In genomic region chr5:139404484-139404840, GRCh38 we compare ENCODE assay signal across 8 cellular contexts. TPM values are rescaled to one million over a fixed set of nuclear protein-coding genes. Genes with fewer than 3 reads are reported as not detected.
DNase-seq lines count a peak whose midpoint lies in the region; ATAC-seq and TF ChIP-seq lines count a peak whose summit lies in the region.

No MANE protein-coding gene starts in this region.

- H3K4me1 ChIP-seq in MM.1S (ENCODE audit: low read length) (peaks cover 28% of the 10 kb centered on the region), ectodermal cell (ENCODE audit: control insufficient read depth, insufficient read depth, low read length) (peaks cover 8% of the 10 kb centered on the region), neuron (ENCODE audit: insufficient read depth, low read length) (peaks cover 13% of the 10 kb centered on the region)

- H3K27ac ChIP-seq in CD4-positive, alpha-beta T cell (ENCODE audit: low read depth, low read length), result peak overlapping the region; percentile 74
- H3K27ac ChIP-seq in MM.1S (ENCODE audit: low read length), result peak overlapping the region; percentile 96
- peak overlapping the region; percentile 84 for H3K27ac ChIP-seq in ectodermal cell (ENCODE audit: insufficient read depth, low read depth, low read length, poor library complexity, severe bottlenecking)

- H2AFZ ChIP-seq in MM.1S (ENCODE audit: low read length) (peak overlapping the region; percentile 54), neuron (ENCODE audit: low read depth, low read length) (peak overlapping the region; percentile 79)

- no peaks in the 10 kb centered on the region for H4K20me1 ChIP-seq in MM.1S (ENCODE audit: insufficient read depth, low read length)

- H3K4me2 ChIP-seq in MM.1S (ENCODE audit: low read depth, low read length), result peak overlapping the region; percentile 98

- no peaks in the 10 kb centered on the region for H3K27me3 ChIP-seq in CD4-positive, alpha-beta T cell (ENCODE audit: control insufficient read depth, insufficient read depth, low read length)
- no peaks in the 10 kb centered on the region for H3K27me3 ChIP-seq in MM.1S (replicated peaks; ENCODE audit: insufficient read depth, low read length)
- no peaks in the 10 kb centered on the region for H3K27me3 ChIP-seq in ectodermal cell (ENCODE audit: control insufficient read depth, insufficient read depth, low read length, poor library complexity, severe bottlenecking)
- no peaks in the 10 kb centered on the region for H3K27me3 ChIP-seq in neuron (ENCODE audit: insufficient read depth, low read length)

- DNase-seq in CD4-positive, alpha-beta T cell, result no peak
- DNase-seq in MM.1S, result no peak
- DNase-seq in NK-92 treated with Interleukin-12 subunit alpha and Interleukin-12 subunit beta, amount 100 ng/mL, for 24 hours (lab: John Stamatoyannopoulos, UW), result no peak
- DNase-seq in NCI-H187 (lab: John Stamatoyannopoulos, UW), result no peak
- DNase-seq in inferior parietal cortex (ENCODE audit: extremely low spot score), result no peak
- no peak for DNase-seq in MV-4-11 (lab: John Stamatoyannopoulos, UW)

- H3K36me3 ChIP-seq in MM.1S (replicated peaks; ENCODE audit: insufficient read depth, low read length) (no peaks in the 10 kb centered on the region), ectodermal cell (ENCODE audit: control insufficient read depth, insufficient read depth, low read length) (no peaks in the 10 kb centered on the region), neuron (ENCODE audit: insufficient read depth, low read length) (peaks cover 8% of the 10 kb centered on the region)

- H3K9me3 ChIP-seq in CD4-positive, alpha-beta T cell (ENCODE audit: control insufficient read depth, low read length), result no peaks in the 10 kb centered on the region
- H3K9me3 ChIP-seq in MM.1S (replicated peaks; ENCODE audit: insufficient read depth, low read length) (no peaks in the 10 kb centered on the region), ectodermal cell (ENCODE audit: control insufficient read depth, low read length) (no peaks in the 10 kb centered on the region), neuron (ENCODE audit: low read length) (no peaks in the 10 kb centered on the region)

- ATAC-seq in CD4-positive, alpha-beta T cell (ENCODE audit: poor library complexity), result no peak

- H3K4me3 Mint-ChIP-seq in CD4-positive, alpha-beta T cell, result peak overlapping the region; percentile 92

- H3K79me2 ChIP-seq in MM.1S (ENCODE audit: low read length), result peaks cover 8% of the 10 kb centered on the region; the same call in 1 of the 2 replicates

- H3K36me3 Mint-ChIP-seq in CD4-positive, alpha-beta T cell (ENCODE audit: low read depth), result peaks cover 5% of the 10 kb centered on the region

- no peaks in the 10 kb centered on the region for H3K27me3 Mint-ChIP-seq in CD4-positive, alpha-beta T cell

- no peak for TF ChIP-seq CTCF in CD4-positive, alpha-beta T cell (IDR thresholded peaks at IDR 0.05)
- TF ChIP-seq CTCF in MM.1S (IDR thresholded peaks at IDR 0.05; ENCODE audit: low read length), result no peak

- 74 to 80% methylated on average over 5 of the region's 5 CpGs for WGBS in ectodermal cell, 2 experiments

- H3K9ac ChIP-seq in MM.1S (ENCODE audit: low read length), result peak overlapping the region; percentile 84

- H3K9me2 ChIP-seq in MM.1S (replicated peaks; ENCODE audit: insufficient read depth, low read length), result no peaks in the 10 kb centered on the region

- POLR2A ChIA-PET in CD4-positive, alpha-beta T cell (lab: Charles Lee), result interaction anchor here (0.8 to 3.0 kb wide), 16 partner anchors 10 to 206 kb away, joined by 3 to 29 read pairs (median 5); partner anchors contain the start of genes DNAJC18, MATR3, MZB1 and PAIP2

- CTCF ChIA-PET in CD4-positive, alpha-beta T cell (lab: Charles Lee), result interaction anchor here (0.7 to 2.7 kb wide), 5 partner anchors 10 to 63 kb away, joined by 3 to 14 read pairs (median 8); partner anchors contain the start of gene PAIP2

- H3F3A ChIP-seq in MM.1S (ENCODE audit: insufficient read depth, low read length), result peaks cover 15% of the 10 kb centered on the region

- peaks cover 35% of the 10 kb centered on the region for H3K4me1 Mint-ChIP-seq in CD4-positive, alpha-beta T cell (ENCODE audit: low read depth)

- intact Hi-C loops in CD4-positive, alpha-beta T cell (cut with DNase I, micrococcal nuclease), result loop anchor here in 1 of 2 experiments (2.0 to 10.0 kb wide), 8 partner anchors 34 to 1070 kb away; partner anchors contain the start of genes CDC25C, CYSTM1, DNAJC18 and EGR1

- peak overlapping the region; percentile 73 for H3K4me3 ChIP-seq in MM.1S (ENCODE audit: low read length)
- H3K4me3 ChIP-seq in ectodermal cell (ENCODE audit: insufficient read depth, low read depth, low read length), result peak overlapping the region; percentile 45
- H3K4me3 ChIP-seq in neuron (ENCODE audit: low read length), result peak overlapping the region; percentile 57

- no peaks in the 10 kb centered on the region for H3K9me3 Mint-ChIP-seq in CD4-positive, alpha-beta T cell

- peak overlapping the region; percentile 94 for H3K27ac Mint-ChIP-seq in CD4-positive, alpha-beta T cell

RNA-seq across cellular contexts. Expression of gene SPATA24, which starts 0.6 kb away (rescaled TPM):
- 1 to 10 TPM; 3.0 to 3.9 TPM for total RNA-seq in CD4-positive, alpha-beta T cell
- 14.1 TPM for polyA plus RNA-seq in ectodermal cell (2013, experiment 1 of 4)
- polyA plus RNA-seq in ectodermal cell (2013, experiment 2 of 4), result 15.4 TPM
- 11.2 TPM for polyA plus RNA-seq in ectodermal cell (2013, experiment 3 of 4)
- polyA plus RNA-seq in ectodermal cell (2013, experiment 4 of 4), result 14.8 TPM

RNA-seq across cellular contexts. Expression of gene PROB1, which starts 9.6 kb away (rescaled TPM):
- total RNA-seq in CD4-positive, alpha-beta T cell, result under 1 TPM; 0.25 to 0.41 TPM
- polyA plus RNA-seq in ectodermal cell (2013, experiment 1 of 4), result 1.8 TPM
- 2.3 TPM for polyA plus RNA-seq in ectodermal cell (2013, experiment 2 of 4)
- 1.5 TPM for polyA plus RNA-seq in ectodermal cell (2013, experiment 3 of 4)
- 2.3 TPM for polyA plus RNA-seq in ectodermal cell (2013, experiment 4 of 4)

RNA-seq across cellular contexts. Expression of gene MZB1, which starts 14.7 kb away (rescaled TPM):
- under 1 TPM; 0.42 to 0.63 TPM for total RNA-seq in CD4-positive, alpha-beta T cell
- not detected for polyA plus RNA-seq in ectodermal cell (2013, experiment 1 of 4)
- 0.12 TPM for polyA plus RNA-seq in ectodermal cell (2013, experiment 2 of 4)
- polyA plus RNA-seq in ectodermal cell (2013, experiment 3 of 4), result 0.27 TPM
- 0.57 TPM for polyA plus RNA-seq in ectodermal cell (2013, experiment 4 of 4)

RNA-seq across cellular contexts. Expression of gene SLC23A1, which starts 21.4 kb away (rescaled TPM):
- total RNA-seq in CD4-positive, alpha-beta T cell, result not detected
- polyA plus RNA-seq in ectodermal cell (2013, experiment 1 of 4), result not detected
- polyA plus RNA-seq in ectodermal cell (2013, experiment 2 of 4), result not detected
- not detected for polyA plus RNA-seq in ectodermal cell (2013, experiment 3 of 4)
- not detected for polyA plus RNA-seq in ectodermal cell (2013, experiment 4 of 4)

RNA-seq across cellular contexts. Expression of gene DNAJC18, which starts 34.9 kb away (rescaled TPM):
- total RNA-seq in CD4-positive, alpha-beta T cell, result 1 to 10 TPM; 7.5 to 8.7 TPM
- 35.7 TPM for polyA plus RNA-seq in ectodermal cell (2013, experiment 1 of 4)
- 38.1 TPM for polyA plus RNA-seq in ectodermal cell (2013, experiment 2 of 4)
- polyA plus RNA-seq in ectodermal cell (2013, experiment 3 of 4), result 30.8 TPM
- polyA plus RNA-seq in ectodermal cell (2013, experiment 4 of 4), result 28.2 TPM
